In the genomic region with DNA sequence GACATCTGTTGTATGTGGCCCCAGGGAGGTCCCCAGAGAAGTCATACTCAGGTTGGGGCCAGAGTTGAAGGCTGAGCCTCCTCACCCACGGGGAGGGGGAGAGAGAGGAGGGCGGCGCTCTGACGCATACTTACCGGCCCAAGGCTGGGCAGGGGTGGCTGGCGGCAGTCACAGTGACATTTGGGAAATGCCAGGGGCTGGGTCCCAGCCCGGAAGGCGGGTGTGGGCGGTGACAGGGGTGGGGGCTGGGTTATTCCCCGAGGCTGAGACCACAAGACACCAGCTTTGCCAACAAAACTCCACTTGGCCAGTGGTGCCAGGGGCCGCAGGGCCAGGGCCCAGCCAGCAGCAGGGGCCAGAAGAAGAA, we compare ENCODE assay signal across 11 cellular contexts. TPM values are rescaled to one million over a fixed set of nuclear protein-coding genes. Genes with fewer than 3 reads are reported as not detected.
A peak's percentile ranks its signal among the peaks of the same experiment; 100 is the strongest.
DNase-seq lines count a peak whose midpoint lies in the region; ATAC-seq and TF ChIP-seq lines count a peak whose summit lies in the region.
"Had no signal": no experiment of that assay in that cellular context is flagged by ENCODE, and none has a peak within 500 bp of the region (broad histone marks: within the 10 kb centered on the region; RNA-seq: fewer than 3 reads in every experiment).

No MANE protein-coding gene starts in this region.

- H3K27ac Mint-ChIP-seq in activated naive CD8-positive, alpha-beta T cell, result no peak overlapping the region

- H3K27me3 Mint-ChIP-seq in activated naive CD8-positive, alpha-beta T cell, result peaks cover 2% of the 10 kb centered on the region

- H3K4me3 ChIP-seq in transverse colon (no peak overlapping the region), gastrocnemius medialis (no peak overlapping the region)

- TF ChIP-seq CTCF in transverse colon (IDR thresholded peaks at IDR 0.05) (no peak), gastrocnemius medialis (IDR thresholded peaks at IDR 0.05 in 4 of 5, conservative IDR thresholded peaks at IDR 0.05 in 1 of 5) (no peak)

- H3K27me3 ChIP-seq in transverse colon (peaks cover 32% of the 10 kb centered on the region), gastrocnemius medialis (peaks cover 16 to 22% (median 16%) of the 10 kb centered on the region in 3 donors)

- in situ Hi-C loops in transverse colon (cut with MboI; ENCODE audit: low pct_ligation_motif_present in 1 of 4, low pct_unique_long_range_greater_than_20kb in 1 of 4, low sequenced_read_pairs in 3 of 4) (no loop called here), gastrocnemius medialis (cut with MboI; ENCODE audit: low sequenced_read_pairs in 4 of 4) (no loop called here)

- no peaks in the 10 kb centered on the region for H3K36me3 Mint-ChIP-seq in activated naive CD8-positive, alpha-beta T cell

- no peak for TF ChIP-seq POLR2A in transverse colon (IDR thresholded peaks at IDR 0.05)
- TF ChIP-seq POLR2A in gastrocnemius medialis (IDR thresholded peaks at IDR 0.05), result no peak

- peaks cover 32% of the 10 kb centered on the region for H3K4me1 Mint-ChIP-seq in activated naive CD8-positive, alpha-beta T cell (ENCODE audit: low read depth)

- no peak overlapping the region for H3K27ac ChIP-seq in transverse colon
- H3K27ac ChIP-seq in gastrocnemius medialis, result no peak overlapping the region
- H3K27ac ChIP-seq: VCaP had no signal

- WGBS in transverse colon (ENCODE audit: low coverage in 1 of 2), 2 donors, result 3 to 57% methylated on average over 9 to 11 of the region's 11 CpGs

- no peaks in the 10 kb centered on the region for H3K9me3 Mint-ChIP-seq in activated naive CD8-positive, alpha-beta T cell (ENCODE audit: low read depth)
- H3K9me3 Mint-ChIP-seq: neural crest cell had no signal

- ATAC-seq in HG03565 (IDR thresholded peaks at IDR 0.05; ENCODE audit: unreplicated experiment), result no peak
- no peak for ATAC-seq in gastrocnemius medialis

- no peaks in the 10 kb centered on the region for H3K36me3 ChIP-seq in transverse colon
- H3K36me3 ChIP-seq in gastrocnemius medialis, result no peaks in the 10 kb centered on the region

- TF ChIP-seq EP300 in transverse colon (IDR thresholded peaks at IDR 0.05; ENCODE audit: low read depth), result no peak

- peak overlapping the region; percentile 52 for H3K4me3 Mint-ChIP-seq in activated naive CD8-positive, alpha-beta T cell
- H3K4me3 Mint-ChIP-seq: neural crest cell had no signal

- H3K9me3 ChIP-seq in transverse colon, result no peaks in the 10 kb centered on the region
- H3K9me3 ChIP-seq in gastrocnemius medialis, result no peaks in the 10 kb centered on the region

- H3K4me1 ChIP-seq in transverse colon (peaks cover 0 to 12% (median 11%) of the 10 kb centered on the region in 4 donors), gastrocnemius medialis (no peaks in the 10 kb centered on the region)

- DNase-seq in activated effector memory CD4-positive, alpha-beta T cell treated with anti-CD3 and anti-CD28 coated beads, Interleukin-2, amount 50 U/mL, for 16 hours, result peak; percentile 82
- DNase-seq in activated effector memory CD4-positive, alpha-beta T cell treated with Interleukin-2 at 50 U/mL for 16 hours, result no peak
- DNase-seq in medulla oblongata (ENCODE audit: extremely low spot score) (peak; percentile 64), transverse colon (peak; percentile 3), RKO (ENCODE audit: low spot score) (no peak), gastrocnemius medialis (no peak)
- DNase-seq: MM.1S had no signal

- intact Hi-C loops in transverse colon (cut with DNase I; ENCODE audit: low total_unique reads), result no loop called here
- intact Hi-C loops in gastrocnemius medialis (cut with DNase I; ENCODE audit: low total_unique reads), result no loop called here

RNA-seq across cellular contexts. Expression of a gene that starts 41.1 kb away (rescaled TPM):
- 1 to 10 TPM in 1 of 4 donors, under 1 TPM in 1, not detected in 2; 0.41 to 2.5 TPM for total RNA-seq in transverse colon
- under 1 TPM; 0.31 to 0.80 (median 0.73) TPM for total RNA-seq in gastrocnemius medialis

Comparison
In these comparisons a context has a peak if more than half of its experiments do, and no peak if none do; other contexts are left out.
1. DNase-seq: peak in activated effector memory CD4-positive, alpha-beta T cell treated with anti-CD3 and anti-CD28 coated beads, Interleukin-2, amount 50 U/mL, for 16 hours (single experiment), medulla oblongata (single experiment) and transverse colon (single experiment); none in activated effector memory CD4-positive, alpha-beta T cell treated with Interleukin-2 at 50 U/mL for 16 hours (single experiment), RKO (single experiment) and gastrocnemius medialis (0 of 2).